Comparison of ENCODE assay signal across 16 cellular contexts in the genomic region with DNA sequence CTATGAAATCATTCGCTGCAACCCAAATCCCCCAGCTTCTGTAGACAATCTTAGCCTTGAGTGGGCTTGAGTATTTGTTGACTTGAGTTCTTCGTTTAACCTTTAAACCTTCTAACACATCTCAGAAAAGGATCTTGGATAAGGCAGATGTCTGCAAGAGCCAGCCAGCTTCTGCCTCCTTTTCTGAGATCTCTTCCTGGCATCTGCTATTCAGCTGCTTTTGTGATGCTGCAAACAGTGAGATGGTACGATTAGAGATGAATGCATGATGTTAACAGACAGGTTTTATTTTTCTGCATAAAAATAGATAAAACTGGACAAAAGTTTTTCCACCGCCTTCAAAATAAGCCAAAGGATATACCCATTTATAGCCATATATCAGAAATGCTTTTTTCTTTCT. TPM values are rescaled to one million over a fixed set of nuclear protein-coding genes. Genes with fewer than 3 reads are reported as not detected.
DNase-seq lines count a peak whose midpoint lies in the region; ATAC-seq and TF ChIP-seq lines count a peak whose summit lies in the region.
"Had no signal": no experiment of that assay in that cellular context is flagged by ENCODE, and none has a peak within 500 bp of the region (broad histone marks: within the 10 kb centered on the region; RNA-seq: fewer than 3 reads in every experiment).

No MANE protein-coding gene starts in this region.

- CTCF ChIA-PET in RWPE1 (lab: Yijun Ruan, JAX), result no interaction called here

- peaks cover 3% of the 10 kb centered on the region for H3K79me2 ChIP-seq in smooth muscle cell (ENCODE audit: low read depth)

- H3K9me3 ChIP-seq in HUES64 (ENCODE audit: insufficient read depth, low read depth, low read length), result no peaks in the 10 kb centered on the region
- H3K9me3 ChIP-seq in iPS-18a (ENCODE audit: control insufficient read depth, low read depth, low read length), result no peaks in the 10 kb centered on the region
- H3K9me3 ChIP-seq in smooth muscle cell (replicated peaks; ENCODE audit: low read depth), result no peaks in the 10 kb centered on the region
- H3K9me3 ChIP-seq in heart right ventricle, result no peaks in the 10 kb centered on the region
- H3K9me3 ChIP-seq: BLaER1 had no signal

- intact Hi-C loops in heart right ventricle (cut with DNase I), result no loop called here

- 0 out of 2 replicates have a peak overlapping the region, but pooled peaks have one; percentile 7 for H3K9ac ChIP-seq in HUES64 (ENCODE audit: low read depth, low read length)
- H3K9ac ChIP-seq in iPS-18a (ENCODE audit: low read length), result peak overlapping the region; percentile 5
- peak overlapping the region; percentile 63 for H3K9ac ChIP-seq in smooth muscle cell (ENCODE audit: low read depth)
- H3K9ac ChIP-seq: BLaER1 had no signal

- peaks cover 42% of the 10 kb centered on the region for H3K4me1 ChIP-seq in HUES64 (ENCODE audit: insufficient read depth, low read length)
- H3K4me1 ChIP-seq in iPS-18a (ENCODE audit: control insufficient read depth, low read depth, low read length), result peaks cover 37% of the 10 kb centered on the region
- peaks cover 50% of the 10 kb centered on the region for H3K4me1 ChIP-seq in smooth muscle cell (ENCODE audit: low read depth)
- peaks cover 0 to 37% (median 4%) of the 10 kb centered on the region in 9 donors for H3K4me1 ChIP-seq in heart right ventricle

- DNase-seq in smooth muscle cell (lab: John Stamatoyannopoulos, UW; ENCODE audit: unreplicated experiment) (no peak), heart right ventricle (no peak), RWPE1 (ENCODE audit: low spot score) (no peak), NCI-H774 (lab: John Stamatoyannopoulos, UW) (no peak)
- DNase-seq: CD8-positive, alpha-beta memory T cell; GOT3; HFFc6; Kasumi-1; NCI-H1417; NCI-H2029 treated with DMSO at 0.1 percent for 48 hours; NCI-H69 had no signal

- H2AFZ ChIP-seq in smooth muscle cell (ENCODE audit: low read depth), result no peak overlapping the region

- TF ChIP-seq CTCF in smooth muscle cell (IDR thresholded peaks at IDR 0.05; ENCODE audit: borderline replicate concordance, insufficient read depth, poor library complexity, severe bottlenecking), result no peak
- TF ChIP-seq CTCF in heart right ventricle (IDR thresholded peaks at IDR 0.05), result no peak
- no peak for TF ChIP-seq CTCF in RWPE1 (conservative IDR thresholded peaks at IDR 0.05; ENCODE audit: low read depth)

- no peaks in the 10 kb centered on the region for H3K27me3 ChIP-seq in HUES64 (ENCODE audit: insufficient read depth, low read length)
- H3K27me3 ChIP-seq in iPS-18a (ENCODE audit: control insufficient read depth, insufficient read depth, low read length), result no peaks in the 10 kb centered on the region
- no peaks in the 10 kb centered on the region for H3K27me3 ChIP-seq in smooth muscle cell (ENCODE audit: low read depth)
- no peaks in the 10 kb centered on the region for H3K27me3 ChIP-seq in heart right ventricle
- H3K27me3 ChIP-seq: BLaER1 had no signal

- peaks cover 20% of the 10 kb centered on the region for H3F3A ChIP-seq in smooth muscle cell (ENCODE audit: low read depth)

- ATAC-seq in SK-N-SH treated with all-trans-retinoic acid at 6 μM for 48 hours (no peak), heart right ventricle (no peak)
- ATAC-seq: Right ventricle myocardium inferior had no signal

- H3K27ac ChIP-seq in HUES64 (ENCODE audit: low read depth, low read length) (peak overlapping the region; percentile 82), iPS-18a (ENCODE audit: low read length) (peak overlapping the region; percentile 68), smooth muscle cell (ENCODE audit: low read depth) (peak overlapping the region; percentile 89), heart right ventricle (no peak overlapping the region), RWPE1 (no peak overlapping the region)
- H3K27ac ChIP-seq: BLaER1 had no signal

- no peak overlapping the region for H3K4me3 ChIP-seq in HUES64 (ENCODE audit: low read length)
- peak overlapping the region; percentile 2 for H3K4me3 ChIP-seq in iPS-18a (ENCODE audit: low read length)
- H3K4me3 ChIP-seq in smooth muscle cell, result no peak overlapping the region
- no peak overlapping the region for H3K4me3 ChIP-seq in heart right ventricle
- H3K4me3 ChIP-seq: BLaER1 had no signal

- POLR2A ChIA-PET in RWPE1 (lab: Yijun Ruan, JAX; ENCODE audit: low non-redundant PET), result no interaction called here

- H3K36me3 ChIP-seq in HUES64 (ENCODE audit: insufficient read depth, low read length), result peaks cover 33% of the 10 kb centered on the region; the same call in 1 of the 2 replicates
- peaks cover 29% of the 10 kb centered on the region for H3K36me3 ChIP-seq in iPS-18a (ENCODE audit: control insufficient read depth, low read depth, low read length)
- H3K36me3 ChIP-seq in smooth muscle cell (ENCODE audit: low read depth), result peaks cover 4% of the 10 kb centered on the region
- H3K36me3 ChIP-seq in heart right ventricle, result peaks cover 0 to 30% (median 0%) of the 10 kb centered on the region in 9 donors

- H4K20me1 ChIP-seq in smooth muscle cell (ENCODE audit: low read depth), result no peaks in the 10 kb centered on the region
- H4K20me1 ChIP-seq: BLaER1 had no signal

- 84% methylated on average over 3 of the region's 4 CpGs for WGBS in HUES64
- 43% methylated on average over 4 of the region's 4 CpGs for WGBS in smooth muscle cell (ENCODE audit: low lambda C conversion rate)
- WGBS in heart right ventricle, 2 donors, result 82 to 84% methylated on average over 4 of the region's 4 CpGs

- H3K4me2 ChIP-seq in smooth muscle cell, result peak overlapping the region; percentile 72
- H3K4me2 ChIP-seq: BLaER1 had no signal

TF ChIP-seq in SK-N-SH treated with all-trans-retinoic acid at 6 μM for 48 hours, 23 proteins besides CTCF, POLR2A, EP300 and RAD21:
- TF ChIP-seq TCF4 (CRISPR knock-in tag; IDR thresholded peaks at IDR 0.05; ENCODE audit: borderline replicate concordance) (peak; percentile 50; the same call in 1 of the 2 replicates), BACH2 (CRISPR knock-in tag; IDR thresholded peaks at IDR 0.05; ENCODE audit: borderline replicate concordance) (no peak)
TF ChIP-seq in SK-N-SH treated with all-trans-retinoic acid at 6 μM for 48 hours: peak in this region for 1.

RNA-seq across cellular contexts. Expression of gene NRP2, which starts 37.6 kb away (rescaled TPM):
- 27.1 TPM for polyA plus RNA-seq in HUES64 (2013, experiment 1 of 2)
- polyA plus RNA-seq in HUES64 (2013, experiment 2 of 2), result 29.0 TPM
- total RNA-seq in smooth muscle cell (70.4 and 96.1 TPM in 2 replicates), heart right ventricle (10 to 100 TPM in 5 of 10 donors, 1 to 10 TPM in 5; 4.7 to 29.4 (median 9.9) TPM)
- polyA plus RNA-seq in smooth muscle cell (53.2 and 58.4 TPM in 2 replicates), heart right ventricle (1 to 10 TPM; 2.5 to 2.7 TPM)
- polyA plus RNA-seq: CD8-positive, alpha-beta memory T cell had no signal

Comparison
In these comparisons a context has a peak if more than half of its experiments do, and no peak if none do; other contexts are left out.
1. H3K27ac ChIP-seq: peak in HUES64 (single experiment), iPS-18a (single experiment) and smooth muscle cell (single experiment); none in heart right ventricle (0 of 10) and RWPE1 (single experiment).
2. H3K9ac ChIP-seq: peak in every context shown above with its lines; median percentile 63 in smooth muscle cell; 7 in HUES64; 5 in iPS-18a.